8 cellular contexts compared by ENCODE assay signal in genomic region chr7:142583424-142583823, GRCh38.
A peak's percentile ranks its signal among the peaks of the same experiment; 100 is the strongest.
DNase-seq lines count a peak whose midpoint lies in the region; ATAC-seq and TF ChIP-seq lines count a peak whose summit lies in the region.

No MANE protein-coding gene starts in this region.

- no peak overlapping the region for H3K4me3 Mint-ChIP-seq in activated CD8-positive, alpha-beta memory T cell treated with anti-CD3 and anti-CD28 coated beads, Interleukin-2, amount 10 ng/mL, durations not matched to agents 7 days and 5 days

- no peaks in the 10 kb centered on the region for H3K27me3 Mint-ChIP-seq in activated CD8-positive, alpha-beta memory T cell treated with anti-CD3 and anti-CD28 coated beads, Interleukin-2, amount 10 ng/mL, durations not matched to agents 7 days and 5 days

- WGBS in hepatocyte (ENCODE audit: low lambda C conversion rate, missing lambda C conversion rate), result 29% methylated on average over 2 of the region's 2 CpGs

- peaks cover 30% of the 10 kb centered on the region for H3K4me1 Mint-ChIP-seq in activated CD8-positive, alpha-beta memory T cell treated with anti-CD3 and anti-CD28 coated beads, Interleukin-2, amount 10 ng/mL, durations not matched to agents 7 days and 5 days

- CTCF ChIA-PET in activated CD8-positive, alpha-beta memory T cell treated with anti-CD3 and anti-CD28 coated beads, Interleukin-2, amount 10 ng/mL, durations not matched to agents 7 days and 5 days (lab: Charles Lee), result interaction anchor here (0.6 to 3.0 kb wide), 5 partner anchors 12 to 197 kb away, joined by 3 to 19 read pairs (median 3); no protein-coding TSS in a partner anchor

- H3K27ac Mint-ChIP-seq in activated CD8-positive, alpha-beta memory T cell treated with anti-CD3 and anti-CD28 coated beads, Interleukin-2, amount 10 ng/mL, durations not matched to agents 7 days and 5 days, result no peak overlapping the region

- H3K36me3 ChIP-seq in hepatocyte (replicated peaks; ENCODE audit: insufficient read depth, low read depth), result no peaks in the 10 kb centered on the region

- H4K20me1 ChIP-seq in hepatocyte (ENCODE audit: insufficient read depth, poor library complexity, severe bottlenecking), result no peaks in the 10 kb centered on the region

- no peaks in the 10 kb centered on the region for H3K27me3 ChIP-seq in hepatocyte

- H3K4me3 ChIP-seq in hepatocyte, result no peak overlapping the region

- H3K9me2 ChIP-seq in hepatocyte (replicated peaks; ENCODE audit: insufficient read depth), result no peaks in the 10 kb centered on the region

- TF ChIP-seq CTCF in hepatocyte (IDR thresholded peaks at IDR 0.05; ENCODE audit: poor library complexity), result no peak

- peak overlapping the region; percentile 41 for H3K27ac ChIP-seq in hepatocyte

- no peak overlapping the region for H2AFZ ChIP-seq in hepatocyte

- H3K4me2 ChIP-seq in hepatocyte, result no peak overlapping the region

- H3K79me2 ChIP-seq in hepatocyte, result no peaks in the 10 kb centered on the region

- DNase-seq in activated CD8-positive, alpha-beta memory T cell treated with anti-CD3 and anti-CD28 coated beads, Interleukin-2, amount 10 ng/mL, durations not matched to agents 7 days and 5 days, result peak; percentile 45
- no peak for DNase-seq in activated CD8-positive, alpha-beta memory T cell treated with anti-CD3 and anti-CD28 coated beads for 24 hours
- DNase-seq in SW480 (ENCODE audit: low spot score), result peak; percentile 69
- peak; percentile 73 for DNase-seq in hepatocyte (ENCODE audit: low spot score)
- no peak for DNase-seq in NCI-H345 (lab: John Stamatoyannopoulos, UW)
- no peak for DNase-seq in DMS153 treated with DMSO at 0.1 percent for 48 hours (lab: John Stamatoyannopoulos, UW; ENCODE audit: unreplicated experiment)
- DNase-seq in GOT3 (lab: John Stamatoyannopoulos, UW), result no peak

- no peaks in the 10 kb centered on the region for H3K4me1 ChIP-seq in hepatocyte (ENCODE audit: insufficient read depth)

- H3K36me3 Mint-ChIP-seq in activated CD8-positive, alpha-beta memory T cell treated with anti-CD3 and anti-CD28 coated beads, Interleukin-2, amount 10 ng/mL, durations not matched to agents 7 days and 5 days, result no peaks in the 10 kb centered on the region

- H3K9me3 Mint-ChIP-seq in activated CD8-positive, alpha-beta memory T cell treated with anti-CD3 and anti-CD28 coated beads, Interleukin-2, amount 10 ng/mL, durations not matched to agents 7 days and 5 days (ENCODE audit: low read depth), result no peaks in the 10 kb centered on the region

- ATAC-seq in activated CD8-positive, alpha-beta memory T cell treated with anti-CD3 and anti-CD28 coated beads, Interleukin-2, amount 10 ng/mL, durations not matched to agents 7 days and 5 days, result peak; percentile 32
- ATAC-seq in HG02884 (IDR thresholded peaks at IDR 0.05; ENCODE audit: unreplicated experiment), result peak; percentile 72

- no peaks in the 10 kb centered on the region for H3K9me3 ChIP-seq in hepatocyte (ENCODE audit: low read depth)

Comparison
In these comparisons a context has a peak if more than half of its experiments do, and no peak if none do; other contexts are left out.
1. DNase-seq: peak in activated CD8-positive, alpha-beta memory T cell treated with anti-CD3 and anti-CD28 coated beads, Interleukin-2, amount 10 ng/mL, durations not matched to agents 7 days and 5 days (single experiment), SW480 (single experiment) and hepatocyte (single experiment); none in activated CD8-positive, alpha-beta memory T cell treated with anti-CD3 and anti-CD28 coated beads for 24 hours (single experiment), NCI-H345 (single experiment), DMS153 treated with DMSO at 0.1 percent for 48 hours (single experiment) and GOT3 (single experiment).